13 cellular contexts compared by ENCODE assay signal in the genomic region with DNA sequence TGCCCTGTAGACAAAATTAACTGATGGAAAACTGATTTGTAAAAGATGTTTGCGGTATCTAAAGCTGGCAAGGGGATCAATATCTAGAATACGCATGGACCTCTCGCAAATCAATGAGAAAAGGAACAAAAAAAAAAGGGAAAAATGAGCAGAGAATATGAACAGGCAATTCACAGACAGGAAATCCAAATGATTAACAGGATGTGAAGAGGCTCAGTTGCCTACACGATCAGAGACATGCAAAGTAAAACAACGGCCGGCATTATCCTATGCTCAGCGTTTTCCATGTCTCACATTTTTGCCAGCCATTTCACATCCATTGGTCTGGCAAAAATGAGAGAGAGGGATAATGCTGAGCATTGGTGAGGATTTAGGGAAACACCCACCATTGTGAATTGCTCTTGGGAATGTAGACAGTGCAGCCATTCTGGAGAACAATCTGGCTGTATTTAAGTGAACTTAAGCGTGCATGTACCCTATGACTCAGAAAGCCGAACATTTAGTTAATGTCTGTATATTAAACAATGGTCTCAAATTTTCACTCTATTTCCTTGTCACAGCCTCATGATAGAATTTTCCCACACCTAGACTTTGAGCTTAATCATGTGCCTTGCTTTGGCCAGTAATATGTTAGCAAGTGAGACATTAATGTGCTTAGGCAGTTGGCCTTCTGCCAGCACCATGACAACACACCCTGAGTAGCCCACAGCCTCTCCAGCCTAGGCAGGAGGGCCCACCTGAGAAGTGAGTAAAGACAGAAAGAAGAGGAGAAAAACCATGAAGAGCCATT.
DNase-seq lines count a peak whose midpoint lies in the region; ATAC-seq and TF ChIP-seq lines count a peak whose summit lies in the region.
"Had no signal": no experiment of that assay in that cellular context is flagged by ENCODE, and none has a peak within 500 bp of the region (broad histone marks: within the 10 kb centered on the region; RNA-seq: fewer than 3 reads in every experiment).

No MANE protein-coding gene starts in this region.

- no peak overlapping the region for H3K27ac Mint-ChIP-seq in activated CD8-positive, alpha-beta memory T cell treated with anti-CD3 and anti-CD28 coated beads, Interleukin-2, amount 10 ng/mL, durations not matched to agents 7 days and 5 days
- no peak overlapping the region for H3K27ac Mint-ChIP-seq in CD8-positive, alpha-beta memory T cell

- peak overlapping the region; percentile 86 to 88 for H3K27ac ChIP-seq in esophagus (ENCODE audit: low read depth in 2 of 2, low read length in 1 of 2)
- H3K27ac ChIP-seq in stomach, result no peak overlapping the region
- no peak overlapping the region for H3K27ac ChIP-seq in CD8-positive, alpha-beta memory T cell (ENCODE audit: low read depth, low read length)
- no peak overlapping the region for H3K27ac ChIP-seq in neuronal stem cell (replicated peaks; ENCODE audit: low read length)
- H3K27ac ChIP-seq: testis had no signal

- H2BK120ac ChIP-seq in neuronal stem cell (ENCODE audit: low read depth, low read length), result no peak overlapping the region

- H3K36me3 Mint-ChIP-seq in activated CD8-positive, alpha-beta memory T cell treated with anti-CD3 and anti-CD28 coated beads, Interleukin-2, amount 10 ng/mL, durations not matched to agents 7 days and 5 days, result peaks cover 5% of the 10 kb centered on the region
- H3K36me3 Mint-ChIP-seq in CD8-positive, alpha-beta memory T cell, result peaks cover 0 to 8% (median 0%) of the 10 kb centered on the region in 3 donors

- DNase-seq in activated CD8-positive, alpha-beta memory T cell treated with anti-CD3 and anti-CD28 coated beads, Interleukin-2, amount 50 U/mL, for 48 hours, result peak; percentile 32
- DNase-seq in activated CD8-positive, alpha-beta memory T cell treated with anti-CD3 and anti-CD28 coated beads, Interleukin-2, amount 10 ng/mL, durations not matched to agents 7 days and 5 days, result no peak
- peak; percentile 46 for DNase-seq in NCI-H748 (lab: John Stamatoyannopoulos, UW; ENCODE audit: unreplicated experiment)
- DNase-seq in stomach, result peak; percentile 34
- DNase-seq in GM03348 (ENCODE audit: low spot score), result no peak
- no peak for DNase-seq in CD8-positive, alpha-beta memory T cell
- DNase-seq in neuronal stem cell (ENCODE audit: low spot score), result no peak
- DNase-seq: activated naive CD4-positive, alpha-beta T cell treated with Interleukin-2 at 50 U/mL for 16 hours; effector CD8-positive, alpha-beta T cell; NCI-H774; SIG-M5; testis had no signal

- TF ChIP-seq CTCF in stomach (IDR thresholded peaks at IDR 0.05), result no peak

- H3K4me1 ChIP-seq in esophagus (ENCODE audit: control insufficient read depth in 2 of 2, insufficient read depth in 2 of 2, low read length in 1 of 2) (peaks cover 2 to 5% of the 10 kb centered on the region in 2 donors), stomach (no peaks in the 10 kb centered on the region), neuronal stem cell (ENCODE audit: control insufficient read depth in 2 of 2, insufficient read depth in 1 of 2, low read depth in 1 of 2, low read length in 2 of 2) (no peaks in the 10 kb centered on the region)
- H3K4me1 ChIP-seq in CD8-positive, alpha-beta memory T cell (ENCODE audit: insufficient read depth, low read length), result no peaks in the 10 kb centered on the region
- H3K4me1 ChIP-seq: testis had no signal

- H2BK15ac ChIP-seq in neuronal stem cell (ENCODE audit: low read length), result no peak overlapping the region

- H2BK12ac ChIP-seq in neuronal stem cell (ENCODE audit: low read length), result no peak overlapping the region

- H3K36me3 ChIP-seq in esophagus (ENCODE audit: control insufficient read depth in 2 of 2, insufficient read depth in 2 of 2, low read length in 1 of 2) (no peaks in the 10 kb centered on the region), stomach (no peaks in the 10 kb centered on the region), neuronal stem cell (replicated peaks in 1 of 2; ENCODE audit: control insufficient read depth in 2 of 2, insufficient read depth in 2 of 2, low read length in 2 of 2) (no peaks in the 10 kb centered on the region)
- no peaks in the 10 kb centered on the region for H3K36me3 ChIP-seq in CD8-positive, alpha-beta memory T cell (ENCODE audit: insufficient read depth, low read length)

- H3K4me2 ChIP-seq in neuronal stem cell (ENCODE audit: insufficient read depth, low read length, poor library complexity, severe bottlenecking), result no peak overlapping the region

- H3K9me3 ChIP-seq in esophagus (ENCODE audit: control insufficient read depth in 2 of 2, insufficient read depth in 1 of 2, low read depth in 1 of 2, low read length in 1 of 2) (no peaks in the 10 kb centered on the region), stomach (peaks cover 0 to 12% (median 11%) of the 10 kb centered on the region in 4 donors), neuronal stem cell (replicated peaks in 1 of 2; ENCODE audit: control insufficient read depth in 2 of 2, insufficient read depth in 1 of 2, low read depth in 1 of 2, low read length in 2 of 2) (peaks cover 0 to 3% of the 10 kb centered on the region in 2 donors)
- H3K9me3 ChIP-seq in CD8-positive, alpha-beta memory T cell (ENCODE audit: low read length), result no peaks in the 10 kb centered on the region
- H3K9me3 ChIP-seq: testis had no signal

- TF ChIP-seq POLR2A in stomach (IDR thresholded peaks at IDR 0.05), result no peak

- CTCF ChIA-PET in activated CD8-positive, alpha-beta memory T cell treated with anti-CD3 and anti-CD28 coated beads, Interleukin-2, amount 10 ng/mL, durations not matched to agents 7 days and 5 days (lab: Charles Lee), result no interaction called here
- CTCF ChIA-PET in CD8-positive, alpha-beta memory T cell (lab: Charles Lee), result interaction anchor here (2.7 kb wide), 1 partner anchor 10 kb away, joined by 13 read pairs; no protein-coding TSS in a partner anchor

- no peak overlapping the region for H4K8ac ChIP-seq in neuronal stem cell (ENCODE audit: low read depth, low read length)

- H4K91ac ChIP-seq in neuronal stem cell (ENCODE audit: low read depth, low read length, poor library complexity), result no peak overlapping the region

- POLR2A ChIA-PET in CD8-positive, alpha-beta memory T cell (lab: Charles Lee), result no interaction called here

- peaks cover 24% of the 10 kb centered on the region for H3K27me3 Mint-ChIP-seq in activated CD8-positive, alpha-beta memory T cell treated with anti-CD3 and anti-CD28 coated beads, Interleukin-2, amount 10 ng/mL, durations not matched to agents 7 days and 5 days
- peaks cover 5 to 11% of the 10 kb centered on the region in 2 donors for H3K27me3 Mint-ChIP-seq in CD8-positive, alpha-beta memory T cell

- no peak overlapping the region for H2AFZ ChIP-seq in neuronal stem cell (ENCODE audit: low read length)

- intact Hi-C loops in stomach (cut with DNase I; ENCODE audit: low total_unique reads), result no loop called here

- H3K4me3 ChIP-seq in esophagus (ENCODE audit: low read depth in 1 of 2, low read length in 2 of 2), result no peak overlapping the region
- no peak overlapping the region for H3K4me3 ChIP-seq in stomach
- H3K4me3 ChIP-seq in CD8-positive, alpha-beta memory T cell (ENCODE audit: low read length), result no peak overlapping the region
- H3K4me3 ChIP-seq in neuronal stem cell (ENCODE audit: low read length in 2 of 2), result no peak overlapping the region
- H3K4me3 ChIP-seq: testis had no signal

- no peak overlapping the region for H3K4me3 Mint-ChIP-seq in activated CD8-positive, alpha-beta memory T cell treated with anti-CD3 and anti-CD28 coated beads, Interleukin-2, amount 10 ng/mL, durations not matched to agents 7 days and 5 days
- H3K4me3 Mint-ChIP-seq in CD8-positive, alpha-beta memory T cell, result no peak overlapping the region

- no peak overlapping the region for H3K23ac ChIP-seq in neuronal stem cell (ENCODE audit: low read depth, low read length, poor library complexity)

- TF ChIP-seq EP300 in stomach (IDR thresholded peaks at IDR 0.05), result no peak

- H3K9ac ChIP-seq in neuronal stem cell (ENCODE audit: low read depth, low read length, poor library complexity), result no peak overlapping the region

- no peak for ATAC-seq in activated CD8-positive, alpha-beta memory T cell treated with anti-CD3 and anti-CD28 coated beads, Interleukin-2, amount 10 ng/mL, durations not matched to agents 7 days and 5 days

- peaks cover 8% of the 10 kb centered on the region for H3K4me1 Mint-ChIP-seq in activated CD8-positive, alpha-beta memory T cell treated with anti-CD3 and anti-CD28 coated beads, Interleukin-2, amount 10 ng/mL, durations not matched to agents 7 days and 5 days
- H3K4me1 Mint-ChIP-seq in CD8-positive, alpha-beta memory T cell, result peaks cover 0 to 7% (median 3%) of the 10 kb centered on the region in 3 donors

- H2BK5ac ChIP-seq in neuronal stem cell (ENCODE audit: low read length), result no peak overlapping the region

- H3K4ac ChIP-seq in neuronal stem cell (ENCODE audit: low read length), result no peak overlapping the region

- H3K14ac ChIP-seq in neuronal stem cell (ENCODE audit: low read length), result no peak overlapping the region

- no peaks in the 10 kb centered on the region for H3K27me3 ChIP-seq in esophagus (ENCODE audit: control insufficient read depth in 1 of 2, insufficient read depth in 2 of 2, low read length in 2 of 2)
- H3K27me3 ChIP-seq in stomach, result peaks cover 0 to 26% (median 0%) of the 10 kb centered on the region in 3 donors
- H3K27me3 ChIP-seq in CD8-positive, alpha-beta memory T cell (ENCODE audit: insufficient read depth, low read length, poor library complexity, severe bottlenecking), result no peaks in the 10 kb centered on the region
- no peaks in the 10 kb centered on the region for H3K27me3 ChIP-seq in neuronal stem cell (ENCODE audit: control insufficient read depth in 3 of 3, insufficient read depth in 3 of 3, low read depth in 1 of 3, low read length in 3 of 3)
- H3K27me3 ChIP-seq: testis had no signal

- 61 to 62% methylated on average over 9 of the region's 9 CpGs for WGBS in esophagus, 2 donors
- 73 to 84% (median 78%) methylated on average over 9 of the region's 9 CpGs for WGBS in stomach, 5 donors
- WGBS in neuronal stem cell (ENCODE audit: extremely low coverage in 2 of 2, insufficient read length in 2 of 2, insufficient replicate concordance in 1 of 2), 2 donors, result no CpG with 5 or more reads among the region's 9 CpGs

- H3K18ac ChIP-seq in neuronal stem cell (ENCODE audit: low read length), result no peak overlapping the region

- peaks cover 4% of the 10 kb centered on the region for H3K9me3 Mint-ChIP-seq in activated CD8-positive, alpha-beta memory T cell treated with anti-CD3 and anti-CD28 coated beads, Interleukin-2, amount 10 ng/mL, durations not matched to agents 7 days and 5 days (ENCODE audit: low read depth)
- peaks cover 5 to 13% (median 6%) of the 10 kb centered on the region in 5 donors for H3K9me3 Mint-ChIP-seq in CD8-positive, alpha-beta memory T cell

- no peak overlapping the region for H2AK5ac ChIP-seq in neuronal stem cell (ENCODE audit: low read depth, low read length)

- H3K79me1 ChIP-seq in neuronal stem cell (ENCODE audit: low read depth, low read length), result no peaks in the 10 kb centered on the region

Comparison
In these comparisons a context has a peak if more than half of its experiments do, and no peak if none do; other contexts are left out.
1. DNase-seq: peak in activated CD8-positive, alpha-beta memory T cell treated with anti-CD3 and anti-CD28 coated beads, Interleukin-2, amount 50 U/mL, for 48 hours (single experiment), NCI-H748 (single experiment) and stomach (single experiment); none in activated CD8-positive, alpha-beta memory T cell treated with anti-CD3 and anti-CD28 coated beads, Interleukin-2, amount 10 ng/mL, durations not matched to agents 7 days and 5 days (single experiment), GM03348 (single experiment), CD8-positive, alpha-beta memory T cell (0 of 5) and neuronal stem cell (single experiment).
2. H3K27ac ChIP-seq: peak in esophagus (2 of 2); none in stomach (0 of 5), CD8-positive, alpha-beta memory T cell (single experiment) and neuronal stem cell (single experiment).